In genomic region chr1:167430134-167430848, GRCh38 we compare ENCODE assay signal across 8 cellular contexts.
DNase-seq lines count a peak whose midpoint lies in the region; ATAC-seq, FAIRE-seq and TF ChIP-seq lines count a peak whose summit lies in the region.

No MANE protein-coding gene starts in this region.

- FAIRE-seq in GM12891 (lab: Jason Lieb, UNC): peak; percentile 91

- DNase-seq in GM12891 (ENCODE audit: insufficient read length, low spot score) (no peak), NCI-H1048 (lab: John Stamatoyannopoulos, UW) (peak; percentile 33), germinal center (ENCODE audit: low spot score) (peak; percentile 71), sciatic nerve (ENCODE audit: low spot score) (no peak), NK-92 (lab: John Stamatoyannopoulos, UW; ENCODE audit: unreplicated experiment) (no peak)
- DNase-seq in activated T-cell treated with anti-CD3 and anti-CD28 coated beads, Interleukin-2, amount 50 U/mL, for 1 hour: no peak

- ATAC-seq in GM21367 (IDR thresholded peaks at IDR 0.05; ENCODE audit: unreplicated experiment): peak; percentile 35
- no peak for ATAC-seq in HG03521 (IDR thresholded peaks at IDR 0.05; ENCODE audit: unreplicated experiment)
- ATAC-seq in sciatic nerve: no peak

- intact Hi-C loops in sciatic nerve (cut with DNase I): loop anchor here (10.0 kb wide), 1 partner anchor 525 kb away; no protein-coding TSS in a partner anchor

- TF ChIP-seq POLR2A in GM12891 (IDR thresholded peaks at IDR 0.05; ENCODE audit: low read depth, low read length): no peak

TF ChIP-seq in GM12891, 5 proteins besides CTCF, POLR2A, EP300 and RAD21:
- no peak for TF ChIP-seq POLR2AphosphoS5 (IDR thresholded peaks at IDR 0.05; ENCODE audit: low read depth, low read length)
- TF ChIP-seq PAX5 (IDR thresholded peaks at IDR 0.05; ENCODE audit: insufficient read depth, low read length, severe bottlenecking): no peak
- no peak for TF ChIP-seq SPI1 (IDR thresholded peaks at IDR 0.05; ENCODE audit: low read depth, low read length)
- no peak for TF ChIP-seq POU2F2 (IDR thresholded peaks at IDR 0.05; ENCODE audit: low read depth, low read length)
- no peak for TF ChIP-seq TAF1 (IDR thresholded peaks at IDR 0.05; ENCODE audit: low read depth, low read length)

Comparison
In these comparisons a context has a peak if more than half of its experiments do, and no peak if none do; other contexts are left out.
1. DNase-seq: peak in NCI-H1048 (single experiment) and germinal center (single experiment); none in GM12891 (single experiment), sciatic nerve (single experiment), activated T-cell treated with anti-CD3 and anti-CD28 coated beads, Interleukin-2, amount 50 U/mL, for 1 hour (single experiment) and NK-92 (single experiment).